Comparison of ENCODE assay signal across 8 cellular contexts in genomic region chr5:53031695-53032096, GRCh38. TPM values are rescaled to one million over a fixed set of nuclear protein-coding genes. Genes with fewer than 3 reads are reported as not detected.
DNase-seq lines count a peak whose midpoint lies in the region; ATAC-seq and TF ChIP-seq lines count a peak whose summit lies in the region.

No MANE protein-coding gene starts in this region.

- ATAC-seq in HG03565 (IDR thresholded peaks at IDR 0.05; ENCODE audit: unreplicated experiment) = no peak

- H3K36me3 ChIP-seq in H7 (replicated peaks; ENCODE audit: control insufficient read depth, insufficient read depth, low read length) = no peaks in the 10 kb centered on the region

- TF ChIP-seq CTCF in RWPE1 (conservative IDR thresholded peaks at IDR 0.05; ENCODE audit: low read depth) (no peak), dorsolateral prefrontal cortex (IDR thresholded peaks at IDR 0.05 in 54 of 56, conservative IDR thresholded peaks at IDR 0.05 in 2 of 56; ENCODE audit: low read depth in 1 of 56, partially characterized antibody in 56 of 56) (no peak)

- POLR2A ChIA-PET in RWPE1 (lab: Yijun Ruan, JAX; ENCODE audit: low non-redundant PET) = no interaction called here

- H3K27ac ChIP-seq in RWPE1 = no peak overlapping the region
- H3K27ac ChIP-seq in dorsolateral prefrontal cortex = peak overlapping the region in 51 of 59 donors; percentile 1 to 95 (median 60)

- CTCF ChIA-PET in RWPE1 (lab: Yijun Ruan, JAX) = interaction anchor here (0.6 to 0.8 kb wide), 4 partner anchors 11 to 364 kb away, joined by 3 to 7 read pairs (median 5); no protein-coding TSS in a partner anchor

- intact Hi-C loops in dorsolateral prefrontal cortex (cut with DNase I) = no loop called here

- H3K4me3 ChIP-seq in dorsolateral prefrontal cortex = no peak overlapping the region
- H3K4me3 ChIP-seq in H7 (ENCODE audit: insufficient read depth, low read depth, low read length) = no peak overlapping the region

- H3K27me3 ChIP-seq in dorsolateral prefrontal cortex (no peaks in the 10 kb centered on the region), H7 (ENCODE audit: control insufficient read depth, insufficient read depth, low read length) (no peaks in the 10 kb centered on the region)

- DNase-seq in GM04503 (ENCODE audit: low read depth) (peak; percentile 53), RWPE1 (ENCODE audit: low spot score) (peak; percentile 55), dorsolateral prefrontal cortex (no peak), renal cortical epithelial cell (ENCODE audit: low read depth) (peak; percentile 90), mucosa of gallbladder (ENCODE audit: low spot score) (no peak), NCI-H2081 treated with DMSO at 0.1 percent for 48 hours (lab: John Stamatoyannopoulos, UW) (no peak), H7 (no peak)

RNA-seq across cellular contexts. Expression of gene ITGA2, which starts 42.5 kb away (rescaled TPM):
- total RNA-seq in dorsolateral prefrontal cortex (10 to 100 TPM in 39 of 120 experiments, 1 to 10 TPM in 80, under 1 TPM in 1; 0.84 to 36.5 (median 7.3) TPM), renal cortical epithelial cell (21.3 and 54.2 TPM in 2 replicates), mucosa of gallbladder (13.0 TPM)
- total RNA-seq in H7 (2014; rRNA removed; shearing (Covaris generic)) = 1.2 and 2.8 TPM in 2 replicates

Comparison
In these comparisons a context has a peak if more than half of its experiments do, and no peak if none do; other contexts are left out.
1. DNase-seq: peak in GM04503 (single experiment), RWPE1 (single experiment) and renal cortical epithelial cell (single experiment); none in dorsolateral prefrontal cortex (0 of 10), mucosa of gallbladder (single experiment), NCI-H2081 treated with DMSO at 0.1 percent for 48 hours (single experiment) and H7 (single experiment).